In the genomic region with DNA sequence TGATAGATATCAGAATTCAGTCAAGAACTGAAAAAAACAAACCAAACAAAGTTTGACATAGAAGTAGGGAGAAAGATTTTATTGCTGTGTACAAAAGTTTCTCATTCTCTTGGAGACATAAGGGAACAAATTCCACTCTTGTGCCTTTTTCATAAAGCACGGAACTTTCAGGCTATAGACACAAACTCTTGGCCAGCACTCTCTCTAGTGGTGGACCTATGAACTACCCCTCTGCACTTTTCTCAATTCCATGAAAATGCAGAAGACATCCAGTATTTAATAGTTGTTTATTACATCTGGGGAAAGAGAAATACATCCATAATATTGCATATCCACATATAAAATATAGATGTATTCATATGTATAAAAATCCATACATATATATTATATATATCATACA, we compare ENCODE assay signal across 8 cellular contexts.
DNase-seq lines count a peak whose midpoint lies in the region; ATAC-seq and TF ChIP-seq lines count a peak whose summit lies in the region.

No MANE protein-coding gene starts in this region.

- H3K27ac ChIP-seq in heart right ventricle, result no peak overlapping the region
- H3K27ac ChIP-seq in thoracic aorta, result no peak overlapping the region

- in situ Hi-C loops in SK-MEL-5 (cut with HindIII; ENCODE audit: low pct_unique_long_range_greater_than_20kb, low sequenced_read_pairs), result no loop called here

- intact Hi-C loops in heart right ventricle (cut with DNase I), result loop anchor here in 7 of 10 donors (2.0 to 10.0 kb wide), 7 partner anchors 293 to 1145 kb away; a partner anchor contains a TSS

- TF ChIP-seq CTCF in heart right ventricle (IDR thresholded peaks at IDR 0.05) (peak; percentile 41 to 81 (median 73)), thoracic aorta (IDR thresholded peaks at IDR 0.05) (peak; percentile 64)

- ATAC-seq in heart right ventricle (peak in 3 of 8 donors; percentile 48 to 66 (median 56)), thoracic aorta (ENCODE audit: insufficient number of reproducible peaks, low FRiP score, low read depth) (no peak), GM21381 (IDR thresholded peaks at IDR 0.05; ENCODE audit: unreplicated experiment) (no peak), HG02763 (IDR thresholded peaks at IDR 0.05; ENCODE audit: unreplicated experiment) (no peak)

- CTCF ChIA-PET in HEK293T (lab: Yijun Ruan, JAX), result no interaction called here

- no peaks in the 10 kb centered on the region for H3K27me3 ChIP-seq in heart right ventricle
- no peaks in the 10 kb centered on the region for H3K27me3 ChIP-seq in thoracic aorta (replicated peaks; ENCODE audit: insufficient read depth)

- H3K4me3 ChIP-seq in heart right ventricle, result no peak overlapping the region
- no peak overlapping the region for H3K4me3 ChIP-seq in thoracic aorta

- 0 to 3% methylated on average over 1 of the region's 1 CpG for WGBS in heart right ventricle, 2 donors

- no peaks in the 10 kb centered on the region for H3K36me3 ChIP-seq in heart right ventricle
- H3K36me3 ChIP-seq in thoracic aorta, result no peaks in the 10 kb centered on the region

- POLR2A ChIA-PET in HEK293T (lab: Yijun Ruan, JAX), result no interaction called here

- H3K4me1 ChIP-seq in heart right ventricle, result peaks cover 0 to 6% (median 0%) of the 10 kb centered on the region in 9 donors
- H3K4me1 ChIP-seq in thoracic aorta (ENCODE audit: control insufficient read depth in 1 of 2, low read depth in 2 of 2), result no peaks in the 10 kb centered on the region

- peaks cover 0 to 13% (median 0%) of the 10 kb centered on the region in 11 donors for H3K9me3 ChIP-seq in heart right ventricle
- H3K9me3 ChIP-seq in thoracic aorta, result no peaks in the 10 kb centered on the region

- DNase-seq in DMS53 (lab: John Stamatoyannopoulos, UW), result peak; percentile 84
- peak; percentile 10 for DNase-seq in HEK293T (ENCODE audit: extremely low spot score)
- DNase-seq in SK-MEL-5 (ENCODE audit: low read depth, low spot score), result peak; percentile 51
- peak in 1 of 2 donors; percentile 7 for DNase-seq in heart right ventricle
- no peak for DNase-seq in thoracic aorta (ENCODE audit: low spot score)
- DNase-seq in stimulated activated CD4-positive, alpha-beta T cell treated with anti-CD3 and anti-CD28 coated beads, Interleukin-2, amount 100 ng/mL, for 48 hours, result no peak

TF ChIP-seq in HEK293T, 16 proteins besides CTCF, POLR2A, EP300 and RAD21:
- TF ChIP-seq CTBP1 (IDR thresholded peaks at IDR 0.05; ENCODE audit: borderline replicate concordance), result no peak
- no peak for TF ChIP-seq ZNF384 (IDR thresholded peaks at IDR 0.05)
- TF ChIP-seq L3MBTL2 (conservative IDR thresholded peaks at IDR 0.05), result no peak
- no peak for TF ChIP-seq TARDBP (IDR thresholded peaks at IDR 0.05)
- no peak for TF ChIP-seq NFRKB (IDR thresholded peaks at IDR 0.05)
- TF ChIP-seq, protein P1, sequence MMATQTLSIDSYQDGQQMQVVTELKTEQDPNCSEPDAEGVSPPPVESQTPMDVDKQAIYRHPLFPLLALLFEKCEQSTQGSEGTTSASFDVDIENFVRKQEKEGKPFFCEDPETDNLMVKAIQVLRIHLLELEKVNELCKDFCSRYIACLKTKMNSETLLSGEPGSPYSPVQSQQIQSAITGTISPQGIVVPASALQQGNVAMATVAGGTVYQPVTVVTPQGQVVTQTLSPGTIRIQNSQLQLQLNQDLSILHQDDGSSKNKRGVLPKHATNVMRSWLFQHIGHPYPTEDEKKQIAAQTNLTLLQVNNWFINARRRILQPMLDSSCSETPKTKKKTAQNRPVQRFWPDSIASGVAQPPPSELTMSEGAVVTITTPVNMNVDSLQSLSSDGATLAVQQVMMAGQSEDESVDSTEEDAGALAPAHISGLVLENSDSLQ (IDR thresholded peaks at IDR 0.05), result no peak
- no peak for TF ChIP-seq SUZ12 (IDR thresholded peaks at IDR 0.05)
- no peak for TF ChIP-seq SP1 (IDR thresholded peaks at IDR 0.05)
- no peak for TF ChIP-seq ARNT (IDR thresholded peaks at IDR 0.05)
- TF ChIP-seq FOXA1 (IDR thresholded peaks at IDR 0.05), result no peak
- no peak for TF ChIP-seq HDGF (IDR thresholded peaks at IDR 0.05; ENCODE audit: borderline replicate concordance)
- no peak for TF ChIP-seq FOXM1 (IDR thresholded peaks at IDR 0.05; ENCODE audit: borderline replicate concordance)
- no peak for TF ChIP-seq LEF1 (IDR thresholded peaks at IDR 0.05; ENCODE audit: borderline replicate concordance)
- TF ChIP-seq BHLHE40 (IDR thresholded peaks at IDR 0.05; ENCODE audit: borderline replicate concordance), result no peak
- TF ChIP-seq ELF4 (IDR thresholded peaks at IDR 0.05), result no peak
- TF ChIP-seq FOXK2 (IDR thresholded peaks at IDR 0.05), result no peak
TF ChIP-seq in HEK293T: peak in this region for 0.

Comparison
In these comparisons a context has a peak if more than half of its experiments do, and no peak if none do; other contexts are left out.
1. DNase-seq: peak in DMS53 (single experiment), HEK293T (single experiment) and SK-MEL-5 (single experiment); none in thoracic aorta (single experiment) and stimulated activated CD4-positive, alpha-beta T cell treated with anti-CD3 and anti-CD28 coated beads, Interleukin-2, amount 100 ng/mL, for 48 hours (0 of 2).